ENCODE assay signal across 11 cellular contexts in the genomic region with DNA sequence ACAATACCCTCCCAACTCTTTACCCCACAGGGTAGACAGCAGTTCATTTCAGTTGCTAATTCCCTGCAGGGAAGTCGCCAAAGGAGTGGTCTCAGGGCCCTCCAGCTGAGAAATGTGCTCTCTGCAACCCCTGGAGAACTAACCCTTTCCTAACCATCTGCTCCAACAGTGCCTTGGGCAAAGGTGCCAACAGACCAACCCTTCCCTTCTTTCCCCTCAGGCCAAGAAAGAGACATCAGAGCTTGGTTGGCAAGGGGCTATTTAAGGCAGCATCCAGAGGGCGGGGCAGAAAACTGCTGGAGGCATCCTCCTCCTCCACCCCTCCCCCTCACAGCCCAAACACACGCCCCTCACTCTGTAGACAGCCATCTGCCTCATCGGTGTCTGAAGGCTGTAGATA. TPM values are rescaled to one million over a fixed set of nuclear protein-coding genes. Genes with fewer than 3 reads are reported as not detected.
DNase-seq lines count a peak whose midpoint lies in the region; ATAC-seq and TF ChIP-seq lines count a peak whose summit lies in the region.
"Had no signal": no experiment of that assay in that cellular context is flagged by ENCODE, and none has a peak within 500 bp of the region (broad histone marks: within the 10 kb centered on the region; RNA-seq: fewer than 3 reads in every experiment).

No MANE protein-coding gene starts in this region.

- H3K4me1 ChIP-seq in tibial nerve: peaks cover 0 to 29% (median 2%) of the 10 kb centered on the region in 4 donors

- H3K27me3 ChIP-seq in tibial nerve: no peaks in the 10 kb centered on the region
- H3K27me3 ChIP-seq: adrenal gland had no signal

- H3K9me3 ChIP-seq in tibial nerve: no peaks in the 10 kb centered on the region
- H3K9me3 ChIP-seq: adrenal gland had no signal

- H3K27ac ChIP-seq in cingulate gyrus (ENCODE audit: low read depth, low read length) (peak overlapping the region; percentile 80), tibial nerve (peak overlapping the region; percentile 52 to 93 (median 70))

- peak in 1 of 2 donors; percentile 18 for TF ChIP-seq POLR2A in tibial nerve (IDR thresholded peaks at IDR 0.05)

- no peak for ATAC-seq in activated T-cell treated with anti-CD3 and anti-CD28 coated beads, Interleukin-2, amount 50 U/mL, for 72 hours (replicated peaks in 1 of 2)
- ATAC-seq in GM19452 (IDR thresholded peaks at IDR 0.05; ENCODE audit: unreplicated experiment) (no peak), HG03196 (IDR thresholded peaks at IDR 0.05; ENCODE audit: unreplicated experiment) (no peak)

- no peak for DNase-seq in activated T-cell treated with anti-CD3 and anti-CD28 coated beads, Interleukin-2, amount 50 U/mL, for 72 hours
- DNase-seq in activated T-cell treated with anti-CD3 and anti-CD28 coated beads, Interleukin-2, amount 50 U/mL, for 1 hour: no peak
- DNase-seq in mesothelial cell of epicardium (ENCODE audit: low spot score in 2 of 2, unreplicated experiment in 2 of 2) (no peak), tibial nerve (ENCODE audit: low spot score in 2 of 2) (no peak), NCI-H524 treated with DMSO at 0.1 percent for 48 hours (lab: John Stamatoyannopoulos, UW) (no peak)
- DNase-seq: AML-193, NCI-H1048 had no signal

- H3K4me3 Mint-ChIP-seq in activated T-cell treated with anti-CD3 and anti-CD28 coated beads, Interleukin-2, amount 50 U/mL, for 72 hours: peak overlapping the region; percentile 33 to 65
- H3K4me3 Mint-ChIP-seq in mesothelial cell of epicardium: peak overlapping the region; percentile 51

- peak in 1 of 2 donors; percentile 47 for TF ChIP-seq EP300 in tibial nerve (IDR thresholded peaks at IDR 0.05)

- peaks cover 0 to 1% of the 10 kb centered on the region in 2 donors for H3K36me3 Mint-ChIP-seq in activated T-cell treated with anti-CD3 and anti-CD28 coated beads, Interleukin-2, amount 50 U/mL, for 72 hours (ENCODE audit: insufficient read depth in 2 of 2)
- no peaks in the 10 kb centered on the region for H3K36me3 Mint-ChIP-seq in mesothelial cell of epicardium

- no peaks in the 10 kb centered on the region for H3K9me3 Mint-ChIP-seq in activated T-cell treated with anti-CD3 and anti-CD28 coated beads, Interleukin-2, amount 50 U/mL, for 72 hours
- no peaks in the 10 kb centered on the region for H3K9me3 Mint-ChIP-seq in mesothelial cell of epicardium

- peak overlapping the region; percentile 16 to 92 (median 74) for H3K4me3 ChIP-seq in tibial nerve

- WGBS in tibial nerve, 2 donors: 36 to 41% methylated on average over 4 of the region's 4 CpGs

- TF ChIP-seq CTCF in mesothelial cell of epicardium (IDR thresholded peaks at IDR 0.05; ENCODE audit: unreplicated experiment): no peak
- TF ChIP-seq CTCF in tibial nerve (IDR thresholded peaks at IDR 0.05): no peak

- H3K27me3 Mint-ChIP-seq in activated T-cell treated with anti-CD3 and anti-CD28 coated beads, Interleukin-2, amount 50 U/mL, for 72 hours (ENCODE audit: low read depth): peaks cover 35% of the 10 kb centered on the region
- H3K27me3 Mint-ChIP-seq in mesothelial cell of epicardium (ENCODE audit: low read depth): peaks cover 21% of the 10 kb centered on the region

- H3K4me1 Mint-ChIP-seq in activated T-cell treated with anti-CD3 and anti-CD28 coated beads, Interleukin-2, amount 50 U/mL, for 72 hours (ENCODE audit: low read depth): peaks cover 20% of the 10 kb centered on the region
- peaks cover 23% of the 10 kb centered on the region for H3K4me1 Mint-ChIP-seq in mesothelial cell of epicardium

- H3K36me3 ChIP-seq in tibial nerve: no peaks in the 10 kb centered on the region
- H3K36me3 ChIP-seq: adrenal gland had no signal

- H3K27ac Mint-ChIP-seq in activated T-cell treated with anti-CD3 and anti-CD28 coated beads, Interleukin-2, amount 50 U/mL, for 72 hours: no peak overlapping the region
- no peak overlapping the region for H3K27ac Mint-ChIP-seq in mesothelial cell of epicardium

RNA-seq across cellular contexts. Expression of gene SORBS1, which starts 1.7 kb away (rescaled TPM):
- 1 to 10 TPM; 1.2 to 2.4 TPM for total RNA-seq in activated T-cell treated with anti-CD3 and anti-CD28 coated beads, Interleukin-2, amount 50 U/mL, for 72 hours
- total RNA-seq in mesothelial cell of epicardium (21.5 to 25.1 TPM (median 24.9 TPM) in 3 replicates), tibial nerve (100 to 1,000 TPM; 427 to 623 (median 567) TPM)

Comparison
In these comparisons a context has a peak if more than half of its experiments do, and no peak if none do; other contexts are left out.
1. RNA of gene SORBS1, which starts 1.7 kb away (total RNA-seq): 427 to 623 TPM in tibial nerve; 21.5 to 25.1 TPM in mesothelial cell of epicardium and 1.2 to 2.4 TPM in activated T-cell treated with anti-CD3 and anti-CD28 coated beads, Interleukin-2, amount 50 U/mL, for 72 hours; every median in the first group is over 10 times any median in the second.